In genomic region chr18:74175658-74176057, GRCh38 we compare ENCODE assay signal across 30 cellular contexts.
"Had no signal": no experiment of that assay in that cellular context is flagged by ENCODE, and none has a peak within 500 bp of the region (broad histone marks: within the 10 kb centered on the region; RNA-seq: fewer than 3 reads in every experiment).

No MANE protein-coding gene starts in this region.

- ATAC-seq: activated CD8-positive, alpha-beta T cell treated with anti-CD3 and anti-CD28 coated beads for 36 hours; activated T-cell treated with anti-CD3 and anti-CD28 coated beads, Interleukin-2, amount 50 U/mL, for 4 hours; activated T-helper 17 cell treated with anti-CD3 and anti-CD28 coated beads, Interleukin-2, amount 50 U/mL, for 72 hours; effector memory CD8-positive, alpha-beta T cell; gastroesophageal sphincter; left cardiac atrium; naive thymus-derived CD8-positive, alpha-beta T cell; pancreas; sciatic nerve; stimulated activated memory B cell treated with anti-CD40 and anti-IgM and Interleukin-4, amounts not matched to agents 10 μg/mL and 1 μg/mL and 100 μg/mL, for 72 hours; stimulated activated naive CD8-positive, alpha-beta T cell treated with anti-CD3 and anti-CD28 coated beads, Interleukin-15, amount 100 ng/mL, for 72 hours; WTC11 had no signal

- DNase-seq: activated CD4-positive, alpha-beta T cell treated with anti-CD3 and anti-CD28 coated beads for 1 hour; activated CD4-positive, alpha-beta T cell treated with anti-CD3 and anti-CD28 coated beads, Interleukin-2, amount 50 U/mL, for 1 hour; activated CD8-positive, alpha-beta T cell treated with anti-CD3 and anti-CD28 coated beads for 36 hours; activated gamma-delta T cell treated with Interleukin-2 at 50 U/mL for 16 hours; activated naive CD4-positive, alpha-beta T cell treated with anti-CD3 and anti-CD28 coated beads, Interleukin-2, amount 50 U/mL, for 16 hours; activated T-cell treated with anti-CD3 and anti-CD28 coated beads, Interleukin-2, amount 50 U/mL, for 4 hours; amniotic stem cell; brain microvascular endothelial cell; cortex of kidney; effector memory CD8-positive, alpha-beta T cell; erythroblast; hippocampal formation; left cardiac atrium; midbrain; naive thymus-derived CD8-positive, alpha-beta T cell; nucleus accumbens; pancreas; retina; small intestine; stimulated activated CD4-positive, alpha-beta T cell treated with anti-CD3 and anti-CD28 coated beads, Interleukin-1b, Interleukin-23, amount 100 ng/mL, for 48 hours; stimulated activated CD4-positive, alpha-beta T cell treated with anti-CD3 and anti-CD28 coated beads, Interleukin-4, amount 100 ng/mL, for 4 hours; stimulated activated CD8-positive, alpha-beta memory T cell treated with anti-CD3 and anti-CD28 coated beads, Interleukin-4, amount 100 ng/mL, for 48 hours; stimulated activated naive CD8-positive, alpha-beta T cell treated with anti-CD3 and anti-CD28 coated beads, Interleukin-15, amount 100 ng/mL, for 72 hours; substantia nigra; uterus had no signal
